Comparison of ENCODE assay signal across 29 cellular contexts in the genomic region with DNA sequence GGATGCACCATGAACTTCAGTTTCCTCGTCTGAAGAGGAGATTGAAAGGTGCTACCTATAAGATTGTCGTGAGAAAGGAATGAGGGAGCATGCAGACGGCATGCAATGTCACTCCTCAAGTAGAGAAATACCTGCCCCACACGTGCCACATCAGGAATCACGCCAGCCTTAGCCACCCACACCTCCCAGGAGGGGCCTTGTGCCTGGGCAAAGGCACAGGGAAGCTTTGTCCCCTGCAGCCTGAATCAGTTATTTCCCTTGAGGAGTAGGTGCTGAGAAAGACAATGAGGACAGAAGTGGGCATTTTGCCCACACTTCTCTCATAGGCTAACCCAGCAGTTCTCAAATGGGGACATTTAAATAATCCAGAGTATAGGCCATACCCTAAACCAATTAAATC. TPM values are rescaled to one million over a fixed set of nuclear protein-coding genes. Genes with fewer than 3 reads are reported as not detected.
"Had no signal": no experiment of that assay in that cellular context is flagged by ENCODE, and none has a peak within 500 bp of the region (broad histone marks: within the 10 kb centered on the region; RNA-seq: fewer than 3 reads in every experiment).

No MANE protein-coding gene starts in this region.

- ATAC-seq: K562 had no signal

- DNase-seq: Kasumi-1, KG1, MG63, NCI-H1048, NCI-H1092 treated with DMSO at 0.1 percent for 48 hours, NCI-H1417, NCI-H1436, NCI-H146, NCI-H187, NCI-H1930, NCI-H2029 treated with DMSO at 0.1 percent for 48 hours, NCI-H2081 treated with DMSO at 0.1 percent for 48 hours, NCI-H2107, NCI-H226, NCI-H446 treated with DMSO at 0.1 percent for 48 hours, NCI-H510A, NCI-H524, NCI-H526, NCI-H774, PC-9, Right ventricle myocardium superior, RPMI8226, SHP77 treated with DMSO at 0.1 percent for 48 hours, SK-N-SH, SW 1271, T-helper 1 cell had no signal

- FAIRE-seq: K562 had no signal

RNA-seq across cellular contexts. Expression of a gene that starts 31.0 kb away (rescaled TPM):
- total RNA-seq: K562, M059J, OCI-LY7, PC-9, Right ventricle myocardium superior had no signal
